23 cellular contexts compared by ENCODE assay signal in the genomic region with DNA sequence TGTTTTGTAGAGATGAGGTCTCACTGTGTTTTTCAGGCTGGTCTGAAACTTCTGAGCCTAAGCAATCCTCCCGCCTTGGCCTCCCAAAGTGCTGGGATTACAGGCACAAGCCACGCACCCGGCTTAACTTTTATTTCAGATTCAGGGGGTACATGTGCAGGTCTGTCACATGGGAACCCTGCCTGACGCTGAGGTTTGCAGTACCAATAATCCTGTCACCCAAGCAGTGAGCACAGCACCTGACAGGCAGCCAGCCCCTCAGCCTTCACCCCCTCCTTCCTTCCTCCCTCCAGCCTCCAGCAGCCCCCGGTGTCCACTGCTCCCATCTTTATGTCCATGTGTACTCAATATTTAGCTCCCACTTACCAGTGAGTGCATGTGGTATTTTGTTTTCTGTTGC. TPM values are rescaled to one million over a fixed set of nuclear protein-coding genes. Genes with fewer than 3 reads are reported as not detected.
A peak's percentile ranks its signal among the peaks of the same experiment; 100 is the strongest.
DNase-seq lines count a peak whose midpoint lies in the region; ATAC-seq, FAIRE-seq and TF ChIP-seq lines count a peak whose summit lies in the region.
"Had no signal": no experiment of that assay in that cellular context is flagged by ENCODE, and none has a peak within 500 bp of the region (broad histone marks: within the 10 kb centered on the region; RNA-seq: fewer than 3 reads in every experiment).

No MANE protein-coding gene starts in this region.

- TF ChIP-seq POLR2A in HepG2 (IDR thresholded peaks at IDR 0.05; ENCODE audit: insufficient read depth in 1 of 2, low read depth in 2 of 2, low read length in 2 of 2), result no peak
- TF ChIP-seq POLR2A in right lobe of liver (IDR thresholded peaks at IDR 0.05), result no peak
- TF ChIP-seq POLR2A in sigmoid colon (IDR thresholded peaks at IDR 0.05), result no peak

- H3K4me3 ChIP-seq in HepG2 (replicated peaks in 1 of 3; ENCODE audit: insufficient read depth in 1 of 3, low read depth in 2 of 3, low read length in 3 of 3) (no peak overlapping the region), right lobe of liver (no peak overlapping the region), sigmoid colon (no peak overlapping the region)
- H3K4me3 ChIP-seq: A549; BLaER1 treated with 17β-estradiol and CSF1 and Interleukin-3, amounts not matched to agents 10 nM and 100 nM had no signal

- TF ChIP-seq EP300 in HepG2 (IDR thresholded peaks at IDR 0.05; ENCODE audit: low read depth in 2 of 2, low read length in 2 of 2) (no peak), HepG2 (CRISPR knock-in tag; IDR thresholded peaks at IDR 0.05; ENCODE audit: borderline replicate concordance) (no peak), sigmoid colon (IDR thresholded peaks at IDR 0.05) (no peak)

- no peak overlapping the region for H3K9ac ChIP-seq in HepG2 (ENCODE audit: insufficient read depth, low read depth, low read length)
- H3K9ac ChIP-seq: BLaER1 treated with 17β-estradiol and CSF1 and Interleukin-3, amounts not matched to agents 10 nM and 100 nM had no signal

- H2AFZ ChIP-seq in HepG2 (ENCODE audit: low read length), result no peak overlapping the region

- FAIRE-seq in HepG2 (lab: Jason Lieb, UNC), result no peak
- FAIRE-seq: A549, D721Med, G401.6, GM12891, GM19239 had no signal

- H3K27ac Mint-ChIP-seq in activated naive CD4-positive, alpha-beta T cell treated with anti-CD3 and anti-CD28 coated beads, Interleukin-2, amount 50 U/mL, for 72 hours, result peak overlapping the region; percentile 11 to 50
- H3K27ac Mint-ChIP-seq: B cell; CD4-positive, alpha-beta T cell; CD8-positive, alpha-beta T cell had no signal

- DNase-seq in activated naive CD4-positive, alpha-beta T cell treated with anti-CD3 and anti-CD28 coated beads, Interleukin-2, amount 50 U/mL, for 72 hours (ENCODE audit: low spot score in 2 of 2), result no peak
- no peak for DNase-seq in activated naive CD4-positive, alpha-beta T cell treated with anti-CD3 and anti-CD28 coated beads, Interleukin-2, amount 50 U/mL, for 16 hours
- DNase-seq in HepG2 (ENCODE audit: low spot score), result no peak
- no peak for DNase-seq in right lobe of liver
- DNase-seq in sigmoid colon, result peak; percentile 41
- no peak for DNase-seq in activated CD4-positive, alpha-beta T cell treated with anti-CD3 and anti-CD28 coated beads for 4 hours
- no peak for DNase-seq in activated CD4-positive, CD25-positive, alpha-beta regulatory T cell (lab: John Stamatoyannopoulos, UW)
- DNase-seq: AML-193; Caco-2; Calu3; CD4-positive, alpha-beta T cell; CD8-positive, alpha-beta T cell; DMS79 treated with DMSO at 0.1 percent for 48 hours; GF-D8 had no signal

- H3K79me2 ChIP-seq in HepG2 (ENCODE audit: insufficient read depth, low read length), result no peaks in the 10 kb centered on the region

- H3K4me1 ChIP-seq in HepG2 (ENCODE audit: insufficient read depth, low read length), result no peaks in the 10 kb centered on the region
- peaks cover 0 to 20% (median 4%) of the 10 kb centered on the region in 4 donors for H3K4me1 ChIP-seq in right lobe of liver
- H3K4me1 ChIP-seq in sigmoid colon, result peaks cover 0 to 25% (median 14%) of the 10 kb centered on the region in 4 donors
- H3K4me1 ChIP-seq: Caco-2 had no signal

- BruUV-seq in HepG2 (replicated peaks; lab: Mats Ljungman, UMichigan), result no TSS peak

- peaks cover 0 to 8% of the 10 kb centered on the region in 2 donors for H3K9me3 Mint-ChIP-seq in activated naive CD4-positive, alpha-beta T cell treated with anti-CD3 and anti-CD28 coated beads, Interleukin-2, amount 50 U/mL, for 72 hours
- H3K9me3 Mint-ChIP-seq: CD4-positive, alpha-beta T cell; CD8-positive, alpha-beta T cell had no signal

- no peak for ATAC-seq in activated naive CD4-positive, alpha-beta T cell treated with anti-CD3 and anti-CD28 coated beads, Interleukin-2, amount 50 U/mL, for 72 hours
- ATAC-seq in HepG2 (no peak), right lobe of liver (no peak)
- ATAC-seq: A549; CD8-positive, alpha-beta T cell had no signal

- no peaks in the 10 kb centered on the region for H3K9me3 ChIP-seq in HepG2 (ENCODE audit: low read length)
- no peaks in the 10 kb centered on the region for H3K9me3 ChIP-seq in right lobe of liver
- H3K9me3 ChIP-seq in sigmoid colon, result no peaks in the 10 kb centered on the region
- H3K9me3 ChIP-seq: A549; BLaER1 treated with 17β-estradiol and CSF1 and Interleukin-3, amounts not matched to agents 10 nM and 100 nM; Caco-2 had no signal

- 96% methylated on average over 5 of the region's 5 CpGs for WGBS in HepG2 (ENCODE audit: low lambda C conversion rate)
- 73% methylated on average over 2 of the region's 5 CpGs for WGBS in right lobe of liver (ENCODE audit: insufficient coverage, low coverage, low lambda C conversion rate, missing lambda C conversion rate)
- WGBS in sigmoid colon, 2 donors, result 94 to 97% methylated on average over 5 of the region's 5 CpGs

- CTCF ChIA-PET in HepG2 (lab: Yijun Ruan, JAX; ENCODE audit: low intra/inter-chr PET ratio, low total read pairs), result no interaction called here

- H4K20me1 ChIP-seq in HepG2 (ENCODE audit: insufficient read depth, low read length), result no peaks in the 10 kb centered on the region
- H4K20me1 ChIP-seq: BLaER1 treated with 17β-estradiol and CSF1 and Interleukin-3, amounts not matched to agents 10 nM and 100 nM had no signal

- H3K27me3 ChIP-seq in HepG2 (ENCODE audit: control insufficient read depth in 1 of 2, insufficient read depth in 2 of 2, low read length in 2 of 2) (no peaks in the 10 kb centered on the region), right lobe of liver (no peaks in the 10 kb centered on the region), sigmoid colon (no peaks in the 10 kb centered on the region)
- H3K27me3 ChIP-seq: BLaER1 treated with 17β-estradiol and CSF1 and Interleukin-3, amounts not matched to agents 10 nM and 100 nM had no signal

- peaks cover 2 to 17% of the 10 kb centered on the region in 2 experiments; a peak in 3 of 5 replicates for H3K36me3 ChIP-seq in HepG2 (replicated peaks in 1 of 2; ENCODE audit: control insufficient read depth in 1 of 2, insufficient read depth in 2 of 2, low read length in 2 of 2)
- H3K36me3 ChIP-seq in right lobe of liver, result no peaks in the 10 kb centered on the region
- H3K36me3 ChIP-seq in sigmoid colon, result no peaks in the 10 kb centered on the region
- H3K36me3 ChIP-seq: BLaER1 treated with 17β-estradiol and CSF1 and Interleukin-3, amounts not matched to agents 10 nM and 100 nM had no signal

- TF ChIP-seq CTCF in HepG2 (CRISPR knock-in tag; IDR thresholded peaks at IDR 0.05), result no peak
- TF ChIP-seq CTCF in right lobe of liver (IDR thresholded peaks at IDR 0.05), result no peak
- TF ChIP-seq CTCF in sigmoid colon (IDR thresholded peaks at IDR 0.05), result no peak

- intact Hi-C loops in HepG2 (cut with micrococcal nuclease; ENCODE audit: unreplicated experiment) (no loop called here), right lobe of liver (cut with DNase I) (no loop called here), sigmoid colon (cut with DNase I) (no loop called here)

- H3K36me3 Mint-ChIP-seq in activated naive CD4-positive, alpha-beta T cell treated with anti-CD3 and anti-CD28 coated beads, Interleukin-2, amount 50 U/mL, for 72 hours, result peaks cover 0 to 24% of the 10 kb centered on the region in 2 donors

- in situ Hi-C loops in HepG2 (cut with HindIII; ENCODE audit: extremely low pct_ligation_motif_present, low pct_unique_long_range_greater_than_20kb), result no loop called here

- no peak overlapping the region for H3K4me2 ChIP-seq in HepG2 (ENCODE audit: low read depth, low read length)
- H3K4me2 ChIP-seq: A549; BLaER1 treated with 17β-estradiol and CSF1 and Interleukin-3, amounts not matched to agents 10 nM and 100 nM had no signal

- no peak for TF ChIP-seq RAD21 in HepG2 (CRISPR knock-in tag; IDR thresholded peaks at IDR 0.05)

- H3K27ac ChIP-seq in HepG2 (ENCODE audit: extremely low read length, insufficient read depth, low read length), result no peak overlapping the region
- no peak overlapping the region for H3K27ac ChIP-seq in right lobe of liver
- no peak overlapping the region for H3K27ac ChIP-seq in sigmoid colon
- H3K27ac ChIP-seq: 22Rv1; A549; BLaER1 treated with 17β-estradiol and CSF1 and Interleukin-3, amounts not matched to agents 10 nM and 100 nM; C4-2B had no signal

- POLR2A ChIA-PET in HepG2 (lab: Yijun Ruan, JAX), result no interaction called here

RNA-seq across cellular contexts. Expression of gene RPL31, which starts 46.0 kb away (rescaled TPM):
- 1,000 to 10,000 TPM; 1,392 to 1,582 TPM for total RNA-seq in activated naive CD4-positive, alpha-beta T cell treated with anti-CD3 and anti-CD28 coated beads, Interleukin-2, amount 50 U/mL, for 72 hours
- total RNA-seq in HepG2 (2016; rRNA removed; fragmentation: Illumina TruSeq; extraction: Trizol) (3,331 and 4,246 TPM in 2 replicates), right lobe of liver (100 to 1,000 TPM; 363 to 497 (median 443) TPM), sigmoid colon (1,000 to 10,000 TPM; 1,030 to 2,345 (median 1,749) TPM)
- total RNA-seq in HepG2 (2016; cell fraction: cytosol; rRNA removed; fragmentation: Illumina TruSeq; extraction: Trizol; ENCODE audit: low read depth), result 5,225 and 5,854 TPM in 2 replicates
- 3,362 and 4,378 TPM in 2 replicates for total RNA-seq in HepG2 (2016; cell fraction: insoluble cytoplasmic fraction; rRNA removed; fragmentation: Illumina TruSeq; extraction: Trizol)
- 8,556 and 9,092 TPM in 2 replicates for total RNA-seq in HepG2 (2016; cell fraction: membrane; rRNA removed; fragmentation: Illumina TruSeq; extraction: Trizol)
- 1,122 and 1,268 TPM in 2 replicates for total RNA-seq in HepG2 (2016; cell fraction: nucleus; rRNA removed; fragmentation: Illumina TruSeq; extraction: Trizol)
- polyA plus RNA-seq in HepG2 (2011; rRNA removed) (3,582 and 3,614 TPM in 2 replicates), sigmoid colon (1,000 to 10,000 TPM; 5,415 to 7,327 (median 5,660) TPM)
- polyA plus RNA-seq in HepG2 (2011; cell fraction: cytosol; rRNA removed), result 3,176 and 4,386 TPM in 2 replicates
- polyA plus RNA-seq in HepG2 (2011; cell fraction: nucleus; rRNA removed), result 741 and 878 TPM in 2 replicates
- 8,552 and 9,844 TPM in 2 replicates for polyA plus RNA-seq in HepG2 (2012)
- 7,218 and 7,614 TPM in 2 replicates for polyA plus RNA-seq in HepG2 (2016; cell fraction: cytosol; fragmentation: Illumina TruSeq; extraction: Trizol; ENCODE audit: low read depth)
- polyA plus RNA-seq in HepG2 (2016; cell fraction: insoluble cytoplasmic fraction; fragmentation: Illumina TruSeq; extraction: Trizol; ENCODE audit: low read depth), result 4,222 and 4,697 TPM in 2 replicates
- 8,348 and 8,377 TPM in 2 replicates for polyA plus RNA-seq in HepG2 (2016; cell fraction: membrane; fragmentation: Illumina TruSeq; extraction: Trizol; ENCODE audit: low read depth)
- 2,101 and 2,110 TPM in 2 replicates for polyA plus RNA-seq in HepG2 (2016; cell fraction: nucleus; fragmentation: Illumina TruSeq; extraction: Trizol; ENCODE audit: insufficient read depth, low read depth)
- polyA minus RNA-seq in HepG2 (2011; rRNA and poly(A)+ RNA removed; ENCODE audit: low replicate concordance), result 234 and 364 TPM in 2 replicates
- polyA minus RNA-seq in HepG2 (2011; cell fraction: cytosol; rRNA and poly(A)+ RNA removed), result 317 and 452 TPM in 2 replicates
- 241 and 344 TPM in 2 replicates for polyA minus RNA-seq in HepG2 (2011; cell fraction: nucleus; rRNA and poly(A)+ RNA removed)
